9 cellular contexts compared by ENCODE assay signal in genomic region chr11:44979536-44980399, GRCh38. TPM values are rescaled to one million over a fixed set of nuclear protein-coding genes. Genes with fewer than 3 reads are reported as not detected.
A peak's percentile ranks its signal among the peaks of the same experiment; 100 is the strongest.
DNase-seq lines count a peak whose midpoint lies in the region; ATAC-seq, FAIRE-seq and TF ChIP-seq lines count a peak whose summit lies in the region.
"Had no signal": no experiment of that assay in that cellular context is flagged by ENCODE, and none has a peak within 500 bp of the region (broad histone marks: within the 10 kb centered on the region; RNA-seq: fewer than 3 reads in every experiment).

No MANE protein-coding gene starts in this region.

- intact Hi-C loops in spleen (cut with DNase I; ENCODE audit: low total_unique reads) = no loop called here

- DNase-seq in Peyer's patch (peak in 2 of 3 donors; percentile 71 to 74), spleen (peak; percentile 68), NAMALWA (ENCODE audit: low spot score) (no peak), coronary artery (ENCODE audit: low spot score) (no peak), HTR-8/SVneo (ENCODE audit: insufficient read length, low spot score) (no peak)
- DNase-seq: foreskin melanocyte had no signal

- WGBS in spleen, 5 donors = 68 to 86% (median 80%) methylated on average over 25 of the region's 25 CpGs

- H3K27ac ChIP-seq in Peyer's patch (peak overlapping the region in 3 of 4 donors; percentile 45 to 81 (median 70)), iPS-20b (ENCODE audit: low read length) (no peak overlapping the region), spleen (peak overlapping the region in 4 of 8 donors; percentile 0 to 71 (median 60)), coronary artery (no peak overlapping the region)

- ATAC-seq in HG03039 (IDR thresholded peaks at IDR 0.05; ENCODE audit: unreplicated experiment) = no peak

- H3K36me3 ChIP-seq in Loucy (ENCODE audit: insufficient read depth, low read length) (no peaks in the 10 kb centered on the region), Peyer's patch (no peaks in the 10 kb centered on the region), iPS-20b (ENCODE audit: insufficient read depth, low read depth, low read length) (no peaks in the 10 kb centered on the region), spleen (no peaks in the 10 kb centered on the region)

- no peaks in the 10 kb centered on the region for H3F3A ChIP-seq in Loucy (ENCODE audit: low read depth)

- H3K4me1 ChIP-seq in Loucy (ENCODE audit: insufficient read depth, low read length, poor library complexity, severe bottlenecking) (peaks cover 60% of the 10 kb centered on the region), Peyer's patch (peaks cover 0 to 44% (median 1%) of the 10 kb centered on the region in 4 donors), iPS-20b (ENCODE audit: insufficient read depth, low read length) (peaks cover 20% of the 10 kb centered on the region), spleen (peaks cover 35 to 61% (median 51%) of the 10 kb centered on the region in 6 donors)

- H4K20me1 ChIP-seq in Loucy (ENCODE audit: insufficient read depth, low read length, poor library complexity, severe bottlenecking) = no peaks in the 10 kb centered on the region

- no peaks in the 10 kb centered on the region for H3K27me3 ChIP-seq in Loucy (ENCODE audit: insufficient read depth, low read length, poor library complexity, severe bottlenecking)
- H3K27me3 ChIP-seq in Peyer's patch = no peaks in the 10 kb centered on the region
- no peaks in the 10 kb centered on the region for H3K27me3 ChIP-seq in iPS-20b (ENCODE audit: insufficient read depth, low read length)
- no peaks in the 10 kb centered on the region for H3K27me3 ChIP-seq in spleen (replicated peaks in 1 of 7)

- no peaks in the 10 kb centered on the region for H3K9me2 ChIP-seq in Loucy (replicated peaks; ENCODE audit: low read depth, low read length)

- H3K4me3 ChIP-seq in Loucy (ENCODE audit: low read length, poor library complexity, severe bottlenecking) (no peak overlapping the region), Peyer's patch (no peak overlapping the region), iPS-20b (ENCODE audit: low read length) (no peak overlapping the region), spleen (no peak overlapping the region), coronary artery (no peak overlapping the region)

- H3K9me3 ChIP-seq in Loucy (ENCODE audit: insufficient read depth, low read depth, low read length) = no peaks in the 10 kb centered on the region
- H3K9me3 ChIP-seq in Peyer's patch = no peaks in the 10 kb centered on the region
- no peaks in the 10 kb centered on the region for H3K9me3 ChIP-seq in iPS-20b (ENCODE audit: insufficient read depth, low read depth, low read length)
- H3K9me3 ChIP-seq in spleen = no peaks in the 10 kb centered on the region

- TF ChIP-seq CTCF in Loucy (conservative IDR thresholded peaks at IDR 0.05; ENCODE audit: low read length) (no peak), Peyer's patch (IDR thresholded peaks at IDR 0.05) (no peak), spleen (IDR thresholded peaks at IDR 0.05 in 8 of 11, conservative IDR thresholded peaks at IDR 0.05 in 3 of 11) (no peak), coronary artery (IDR thresholded peaks at IDR 0.05) (no peak)

- no peak overlapping the region for H2AFZ ChIP-seq in Loucy (ENCODE audit: low read length)

- no peak for FAIRE-seq in HTR-8/SVneo (lab: Jason Lieb, UNC)

- H3K4me2 ChIP-seq in Loucy (ENCODE audit: low read depth, low read length, poor library complexity, severe bottlenecking) = peak overlapping the region; percentile 63

- H3K79me2 ChIP-seq in Loucy (ENCODE audit: insufficient read depth, low read length) = no peaks in the 10 kb centered on the region

- TF ChIP-seq POLR2A in Peyer's patch (IDR thresholded peaks at IDR 0.05) = no peak
- no peak for TF ChIP-seq POLR2A in spleen (IDR thresholded peaks at IDR 0.05)

- peak overlapping the region; percentile 31 for H3K9ac ChIP-seq in Loucy (ENCODE audit: low read depth, low read length, poor library complexity, severe bottlenecking)
- peak overlapping the region; percentile 52; the same call in 1 of the 2 replicates for H3K9ac ChIP-seq in iPS-20b (ENCODE audit: low read depth, low read length)

RNA-seq across cellular contexts. Expression of gene TP53I11, which starts 29.1 kb away (rescaled TPM):
- total RNA-seq in Peyer's patch (100 to 1,000 TPM in 1 of 4 donors, 10 to 100 TPM in 3; 48.0 to 152 (median 69.9) TPM), spleen (100 to 1,000 TPM in 5 of 7 donors, 10 to 100 TPM in 2; 80.1 to 169 (median 110) TPM)
- 10 to 100 TPM; 10.2 to 48.0 (median 11.6) TPM for polyA plus RNA-seq in spleen

Comparison
In these comparisons a context has a peak if more than half of its experiments do, and no peak if none do; other contexts are left out.
1. DNase-seq: peak in Peyer's patch (2 of 3) and spleen (single experiment); none in NAMALWA (single experiment), coronary artery (single experiment) and HTR-8/SVneo (single experiment).
2. H3K27ac ChIP-seq: peak in Peyer's patch (3 of 4); none in iPS-20b (single experiment) and coronary artery (0 of 2).